Comparison of ENCODE assay signal across 8 cellular contexts in genomic region chr7:75737856-75738603, GRCh38. TPM values are rescaled to one million over a fixed set of nuclear protein-coding genes. Genes with fewer than 3 reads are reported as not detected.
DNase-seq lines count a peak whose midpoint lies in the region; ATAC-seq and TF ChIP-seq lines count a peak whose summit lies in the region.

No MANE protein-coding gene starts in this region.

- TF ChIP-seq CTCF in neural progenitor cell (IDR thresholded peaks at IDR 0.05), result no peak

- peaks cover 38% of the 10 kb centered on the region for H3K4me1 Mint-ChIP-seq in neural progenitor cell

- H3K4me3 ChIP-seq in endocrine pancreas (ENCODE audit: control insufficient read depth, insufficient read depth, low read length) (peak overlapping the region; percentile 12), neural progenitor cell (peak overlapping the region; percentile 84)

- H3K27ac ChIP-seq in neural progenitor cell, result no peak overlapping the region

- H3K9ac ChIP-seq in endocrine pancreas (ENCODE audit: control insufficient read depth, insufficient read depth, low read length), result peak overlapping the region; percentile 85
- peak overlapping the region; percentile 24 for H3K9ac ChIP-seq in neural progenitor cell

- peak overlapping the region; percentile 92 for H3K4me2 ChIP-seq in neural progenitor cell

- no peaks in the 10 kb centered on the region for H3K27me3 ChIP-seq in endocrine pancreas (ENCODE audit: control insufficient read depth, insufficient read depth, low read length)
- peaks cover 20% of the 10 kb centered on the region for H3K27me3 ChIP-seq in neural progenitor cell

- no peaks in the 10 kb centered on the region for H3K79me2 ChIP-seq in neural progenitor cell (ENCODE audit: low read depth)

- peak overlapping the region; percentile 98 for H2AFZ ChIP-seq in neural progenitor cell (replicated peaks)

- H3K4me3 Mint-ChIP-seq in neural progenitor cell, result peak overlapping the region; percentile 96

- no peaks in the 10 kb centered on the region for H3K9me3 Mint-ChIP-seq in neural progenitor cell

- peaks cover 27% of the 10 kb centered on the region for H3K27me3 Mint-ChIP-seq in neural progenitor cell (ENCODE audit: insufficient read depth, low read depth)

- peaks cover 13% of the 10 kb centered on the region for H4K20me1 ChIP-seq in neural progenitor cell (ENCODE audit: low read depth)

- H3K27ac Mint-ChIP-seq in neural progenitor cell, result peak overlapping the region; percentile 39

- no peaks in the 10 kb centered on the region for H3K36me3 Mint-ChIP-seq in neural progenitor cell

- H3K9me3 ChIP-seq in endocrine pancreas (ENCODE audit: control insufficient read depth, low read length) (no peaks in the 10 kb centered on the region), neural progenitor cell (ENCODE audit: low read depth) (no peaks in the 10 kb centered on the region)

- H3F3A ChIP-seq in neural progenitor cell (ENCODE audit: low read depth), result peaks cover 30% of the 10 kb centered on the region

- DNase-seq in NCI-H1105 treated with DMSO at 0.1 percent for 48 hours (lab: John Stamatoyannopoulos, UW) (peak; percentile 16), NCI-H1105 (lab: John Stamatoyannopoulos, UW) (no peak), neural progenitor cell (ENCODE audit: low spot score) (peak; percentile 68), GM19240 (ENCODE audit: insufficient read length, low spot score) (no peak)
- no peak for DNase-seq in stimulated activated CD4-positive, alpha-beta T cell treated with anti-CD3 and anti-CD28 coated beads, Interleukin-12 subunit alpha, Interleukin-12 subunit beta, amount 100 ng/mL, for 4 hours

- H3K36me3 ChIP-seq in endocrine pancreas (ENCODE audit: control insufficient read depth, insufficient read depth, low read length) (no peaks in the 10 kb centered on the region), neural progenitor cell (no peaks in the 10 kb centered on the region)

- H3K4me1 ChIP-seq in endocrine pancreas (ENCODE audit: control insufficient read depth, insufficient read depth, low read length) (no peaks in the 10 kb centered on the region), neural progenitor cell (peaks cover 3% of the 10 kb centered on the region)

- no peak for ATAC-seq in GM18870 (IDR thresholded peaks at IDR 0.05; ENCODE audit: unreplicated experiment)

TF ChIP-seq in PFSK-1, 5 proteins besides CTCF, POLR2A, EP300 and RAD21:
- no peak for TF ChIP-seq POLR2AphosphoS5 (IDR thresholded peaks at IDR 0.05; ENCODE audit: low read depth, low read length)
- peak; percentile 50; the same call in 1 of the 2 replicates for TF ChIP-seq SIN3A (IDR thresholded peaks at IDR 0.05; ENCODE audit: borderline replicate concordance, insufficient read depth, low read length)

RNA-seq across cellular contexts. Expression of gene HIP1, which starts 0.7 kb away (rescaled TPM):
- polyA plus RNA-seq in PFSK-1 (2012; ENCODE audit: insufficient read length, low read depth), result 50.5 TPM
- total RNA-seq in neural progenitor cell (ENCODE audit: low replicate concordance), result 39.2 and 46.2 TPM in 2 replicates

RNA-seq across cellular contexts. Expression of gene CCL26, which starts 34.0 kb away (rescaled TPM):
- not detected for polyA plus RNA-seq in PFSK-1 (2012; ENCODE audit: insufficient read length, low read depth)
- not detected in 2 replicates for total RNA-seq in neural progenitor cell (ENCODE audit: low replicate concordance)

Comparison
In these comparisons a context has a peak if more than half of its experiments do, and no peak if none do; other contexts are left out.
1. DNase-seq: peak in NCI-H1105 treated with DMSO at 0.1 percent for 48 hours (single experiment) and neural progenitor cell (single experiment); none in NCI-H1105 (single experiment), stimulated activated CD4-positive, alpha-beta T cell treated with anti-CD3 and anti-CD28 coated beads, Interleukin-12 subunit alpha, Interleukin-12 subunit beta, amount 100 ng/mL, for 4 hours (single experiment) and GM19240 (single experiment).